10 cellular contexts compared by ENCODE assay signal in genomic region chr7:150481207-150481920, GRCh38. TPM values are rescaled to one million over a fixed set of nuclear protein-coding genes. Genes with fewer than 3 reads are reported as not detected.
DNase-seq lines count a peak whose midpoint lies in the region; ATAC-seq lines count a peak whose summit lies in the region.
"Had no signal": no experiment of that assay in that cellular context is flagged by ENCODE, and none has a peak within 500 bp of the region (broad histone marks: within the 10 kb centered on the region; RNA-seq: fewer than 3 reads in every experiment).

No MANE protein-coding gene starts in this region.

- intact Hi-C loops in right cardiac atrium (cut with DNase I): no loop called here

- peak overlapping the region; percentile 60 for H3K27ac ChIP-seq in right cardiac atrium (ENCODE audit: low read length)

- peak in 4 of 5 donors; percentile 20 to 89 (median 32) for DNase-seq in T-helper 1 cell
- peak in 1 of 3 donors; percentile 26 for DNase-seq in right cardiac atrium
- DNase-seq in stimulated activated naive CD8-positive, alpha-beta T cell treated with anti-CD3 and anti-CD28 coated beads, Interleukin-15, Interleukin-2, amounts not matched to agents 100 U/mL and 50 U/mL, for 24 hours: no peak
- no peak for DNase-seq in NCI-H1105 (lab: John Stamatoyannopoulos, UW)
- DNase-seq in iPS-NIHi7 (ENCODE audit: extremely low spot score): no peak
- DNase-seq: DMS53, NCI-H748 treated with DMSO at 0.1 percent for 48 hours had no signal

- 56% methylated on average over 9 of the region's 9 CpGs for WGBS in right cardiac atrium

- peak; percentile 65 for ATAC-seq in activated T-helper 17 cell treated with anti-CD3 and anti-CD28 coated beads, Interleukin-2, amount 50 U/mL, for 72 hours (replicated peaks)
- ATAC-seq in right cardiac atrium (peak in 1 of 2 donors; percentile 5), HG03457 (IDR thresholded peaks at IDR 0.05; ENCODE audit: unreplicated experiment) (no peak), GM21360 (IDR thresholded peaks at IDR 0.05; ENCODE audit: unreplicated experiment) (no peak)
- ATAC-seq in stimulated activated naive CD8-positive, alpha-beta T cell treated with anti-CD3 and anti-CD28 coated beads, Interleukin-15, Interleukin-2, amounts not matched to agents 100 U/mL and 50 U/mL, for 24 hours: peak; percentile 48

- no peak overlapping the region for H3K4me3 ChIP-seq in right cardiac atrium (ENCODE audit: low read length)

- H3K27ac Mint-ChIP-seq in activated T-helper 17 cell treated with anti-CD3 and anti-CD28 coated beads, Interleukin-2, amount 50 U/mL, for 72 hours: peak overlapping the region; percentile 95

- no peaks in the 10 kb centered on the region for H3K27me3 ChIP-seq in right cardiac atrium (ENCODE audit: control insufficient read depth, insufficient read depth)

- H3K27me3 Mint-ChIP-seq in activated T-helper 17 cell treated with anti-CD3 and anti-CD28 coated beads, Interleukin-2, amount 50 U/mL, for 72 hours: no peaks in the 10 kb centered on the region

- peak overlapping the region; percentile 85 for H3K4me3 Mint-ChIP-seq in activated T-helper 17 cell treated with anti-CD3 and anti-CD28 coated beads, Interleukin-2, amount 50 U/mL, for 72 hours

- peaks cover 7% of the 10 kb centered on the region for H3K4me1 ChIP-seq in right cardiac atrium (ENCODE audit: control insufficient read depth, insufficient read depth, low read length)

- no peaks in the 10 kb centered on the region for H3K9me3 Mint-ChIP-seq in activated T-helper 17 cell treated with anti-CD3 and anti-CD28 coated beads, Interleukin-2, amount 50 U/mL, for 72 hours

- no peaks in the 10 kb centered on the region for H3K9me3 ChIP-seq in right cardiac atrium (ENCODE audit: control insufficient read depth, low read length)

- H3K36me3 Mint-ChIP-seq in activated T-helper 17 cell treated with anti-CD3 and anti-CD28 coated beads, Interleukin-2, amount 50 U/mL, for 72 hours (ENCODE audit: low read depth): peaks cover 23% of the 10 kb centered on the region

- H3K4me1 Mint-ChIP-seq in activated T-helper 17 cell treated with anti-CD3 and anti-CD28 coated beads, Interleukin-2, amount 50 U/mL, for 72 hours: peaks cover 73% of the 10 kb centered on the region

RNA-seq across cellular contexts. Expression of gene GIMAP8, which starts 30.9 kb away (rescaled TPM):
- total RNA-seq in activated T-helper 17 cell treated with anti-CD3 and anti-CD28 coated beads, Interleukin-2, amount 50 U/mL, for 72 hours: 10 to 100 TPM; 10.3 to 16.4 TPM
- total RNA-seq in right cardiac atrium: 10 to 100 TPM; 11.4 to 21.0 (median 12.4) TPM
- 12.2 TPM for polyA plus RNA-seq in right cardiac atrium

RNA-seq across cellular contexts. Expression of gene GIMAP7, which starts 33.3 kb away (rescaled TPM):
- 10 to 100 TPM; 39.7 to 43.1 TPM for total RNA-seq in activated T-helper 17 cell treated with anti-CD3 and anti-CD28 coated beads, Interleukin-2, amount 50 U/mL, for 72 hours
- 10 to 100 TPM; 13.7 to 25.5 (median 14.0) TPM for total RNA-seq in right cardiac atrium
- 36.1 TPM for polyA plus RNA-seq in right cardiac atrium

Comparison
In these comparisons a context has a peak if more than half of its experiments do, and no peak if none do; other contexts are left out.
1. DNase-seq: peak in T-helper 1 cell (4 of 5); none in stimulated activated naive CD8-positive, alpha-beta T cell treated with anti-CD3 and anti-CD28 coated beads, Interleukin-15, Interleukin-2, amounts not matched to agents 100 U/mL and 50 U/mL, for 24 hours (single experiment), NCI-H1105 (single experiment) and iPS-NIHi7 (single experiment).
2. ATAC-seq: peak in activated T-helper 17 cell treated with anti-CD3 and anti-CD28 coated beads, Interleukin-2, amount 50 U/mL, for 72 hours (single experiment) and stimulated activated naive CD8-positive, alpha-beta T cell treated with anti-CD3 and anti-CD28 coated beads, Interleukin-15, Interleukin-2, amounts not matched to agents 100 U/mL and 50 U/mL, for 24 hours (single experiment); none in HG03457 (single experiment) and GM21360 (single experiment).